ENCODE assay signal across 9 cellular contexts in genomic region chr7:157309990-157310668, GRCh38. TPM values are rescaled to one million over a fixed set of nuclear protein-coding genes. Genes with fewer than 3 reads are reported as not detected.
A peak's percentile ranks its signal among the peaks of the same experiment; 100 is the strongest.
DNase-seq lines count a peak whose midpoint lies in the region; ATAC-seq, FAIRE-seq and TF ChIP-seq lines count a peak whose summit lies in the region.
"Had no signal": no experiment of that assay in that cellular context is flagged by ENCODE, and none has a peak within 500 bp of the region (broad histone marks: within the 10 kb centered on the region; RNA-seq: fewer than 3 reads in every experiment).

No MANE protein-coding gene starts in this region.

- FAIRE-seq in endothelial cell of umbilical vein (lab: Jason Lieb, UNC), result peak; percentile 67

- DNase-seq in GM03348 (ENCODE audit: low spot score), result peak; percentile 90
- DNase-seq in NT2/D1 (ENCODE audit: low read depth, low spot score), result peak; percentile 95
- peak; percentile 28 for DNase-seq in endothelial cell of umbilical vein (ENCODE audit: low read depth, low spot score)
- DNase-seq in omental fat pad (ENCODE audit: low spot score), result no peak
- no peak for DNase-seq in activated T-cell treated with anti-CD3 and anti-CD28 coated beads, Interleukin-2, amount 50 U/mL, for 24 hours
- no peak for DNase-seq in GM19238 (ENCODE audit: insufficient read length, low spot score)
- DNase-seq: activated naive CD4-positive, alpha-beta T cell had no signal

- H3K27me3 Mint-ChIP-seq in activated T-cell treated with anti-CD3 and anti-CD28 coated beads, Interleukin-2, amount 50 U/mL, for 24 hours, result no peaks in the 10 kb centered on the region

- H3K4me1 ChIP-seq in NT2/D1 (ENCODE audit: insufficient read depth, insufficient read length), result peaks cover 12% of the 10 kb centered on the region
- H3K4me1 ChIP-seq in endothelial cell of umbilical vein (ENCODE audit: control insufficient read depth, extremely low read depth, insufficient read depth, low read length), result peaks cover 13% of the 10 kb centered on the region

- H3K27me3 ChIP-seq in NT2/D1 (ENCODE audit: insufficient read depth, insufficient read length), result no peaks in the 10 kb centered on the region
- no peaks in the 10 kb centered on the region for H3K27me3 ChIP-seq in endothelial cell of umbilical vein (ENCODE audit: control insufficient read depth in 2 of 2, insufficient read depth in 2 of 2, low read length in 2 of 2)

- H3K9me3 ChIP-seq in NT2/D1 (ENCODE audit: insufficient read depth, low read length), result no peaks in the 10 kb centered on the region
- no peaks in the 10 kb centered on the region for H3K9me3 ChIP-seq in endothelial cell of umbilical vein (replicated peaks; ENCODE audit: control insufficient read depth, insufficient read depth, low read length)

- H4K20me1 ChIP-seq in endothelial cell of umbilical vein (replicated peaks; ENCODE audit: control insufficient read depth, extremely low read depth, insufficient read depth, low read length), result no peaks in the 10 kb centered on the region

- H3K79me2 ChIP-seq in endothelial cell of umbilical vein (ENCODE audit: control insufficient read depth, insufficient read depth, low read length), result no peaks in the 10 kb centered on the region

- no peak overlapping the region for H3K27ac Mint-ChIP-seq in activated T-cell treated with anti-CD3 and anti-CD28 coated beads, Interleukin-2, amount 50 U/mL, for 24 hours

- CTCF ChIA-PET in endothelial cell of umbilical vein (lab: Charles Lee), result no interaction called here

- POLR2A ChIA-PET in endothelial cell of umbilical vein (lab: Charles Lee), result no interaction called here

- dilution Hi-C loops in endothelial cell of umbilical vein (cut with MboI; ENCODE audit: extremely low pct_ligation_motif_present, low sequenced_read_pairs), result no loop called here

- H3K36me3 Mint-ChIP-seq in activated T-cell treated with anti-CD3 and anti-CD28 coated beads, Interleukin-2, amount 50 U/mL, for 24 hours (ENCODE audit: low read depth), result no peaks in the 10 kb centered on the region

- H3K4me2 ChIP-seq in endothelial cell of umbilical vein (ENCODE audit: insufficient read depth, low read length), result peak overlapping the region; percentile 42

- peak; percentile 67 for ATAC-seq in omental fat pad (ENCODE audit: low FRiP score)
- ATAC-seq in HG02610 (IDR thresholded peaks at IDR 0.05; ENCODE audit: unreplicated experiment), result no peak
- ATAC-seq in HG03097 (IDR thresholded peaks at IDR 0.05; ENCODE audit: low FRiP score, unreplicated experiment), result no peak

- no peak overlapping the region for H3K4me3 Mint-ChIP-seq in activated T-cell treated with anti-CD3 and anti-CD28 coated beads, Interleukin-2, amount 50 U/mL, for 24 hours

- intact Hi-C loops in endothelial cell of umbilical vein (cut with micrococcal nuclease), result loop anchor here (2.0 kb wide), 1 partner anchor 27 kb away; the partner anchor contains the start of gene DNAJB6

- peak overlapping the region; percentile 52 for H3K27ac ChIP-seq in endothelial cell of umbilical vein (ENCODE audit: insufficient read depth, low read depth, low read length)

- H2AFZ ChIP-seq in endothelial cell of umbilical vein (ENCODE audit: low read depth, low read length), result peak overlapping the region; percentile 88

- H3K36me3 ChIP-seq in NT2/D1 (ENCODE audit: insufficient read depth, insufficient read length, low read length) (no peaks in the 10 kb centered on the region), endothelial cell of umbilical vein (ENCODE audit: control insufficient read depth in 2 of 2, extremely low read depth in 1 of 2, insufficient read depth in 2 of 2, low read length in 2 of 2) (no peaks in the 10 kb centered on the region)

- no peaks in the 10 kb centered on the region for H3K9me1 ChIP-seq in endothelial cell of umbilical vein (replicated peaks; ENCODE audit: control insufficient read depth, extremely low read depth, insufficient read depth, low read length)

- no peak for TF ChIP-seq POLR2A in endothelial cell of umbilical vein (IDR thresholded peaks at IDR 0.05; ENCODE audit: low read depth, low read length)

- no peaks in the 10 kb centered on the region for H3K9me3 Mint-ChIP-seq in activated T-cell treated with anti-CD3 and anti-CD28 coated beads, Interleukin-2, amount 50 U/mL, for 24 hours

- no TSS peak for BruUV-seq in endothelial cell of umbilical vein (replicated peaks; lab: Mats Ljungman, UMichigan)

- H3K9ac ChIP-seq in NT2/D1 (ENCODE audit: insufficient read length, low read depth) (no peak overlapping the region), endothelial cell of umbilical vein (replicated peaks; ENCODE audit: extremely low read depth, insufficient read depth, low read length) (no peak overlapping the region)

- TF ChIP-seq CTCF in endothelial cell of umbilical vein (IDR thresholded peaks at IDR 0.05; ENCODE audit: extremely low read depth in 1 of 2, insufficient read depth in 1 of 2, low read depth in 1 of 2, low read length in 2 of 2), result no peak
- no peak for TF ChIP-seq CTCF in omental fat pad (IDR thresholded peaks at IDR 0.05)

- H3K4me3 ChIP-seq in NT2/D1 (ENCODE audit: insufficient read length, low read depth), result no peak overlapping the region
- no peak overlapping the region for H3K4me3 ChIP-seq in endothelial cell of umbilical vein (replicated peaks in 1 of 3; ENCODE audit: insufficient read depth in 1 of 3, low read depth in 1 of 3, low read length in 3 of 3)

- peaks cover 23% of the 10 kb centered on the region for H3K4me1 Mint-ChIP-seq in activated T-cell treated with anti-CD3 and anti-CD28 coated beads, Interleukin-2, amount 50 U/mL, for 24 hours (ENCODE audit: low read depth)

TF ChIP-seq in endothelial cell of umbilical vein, 7 proteins besides CTCF, POLR2A, EP300 and RAD21:
- TF ChIP-seq FOS (IDR thresholded peaks at IDR 0.05; ENCODE audit: borderline replicate concordance, insufficient read depth, low read length) (peak; percentile 67), MYC (IDR thresholded peaks at IDR 0.05; ENCODE audit: low read depth, low read length) (no peak)

RNA-seq across cellular contexts. Expression of gene DNAJB6, which starts 26.7 kb away (rescaled TPM):
- total RNA-seq in endothelial cell of umbilical vein (135 and 138 TPM in 2 replicates), omental fat pad (100 to 1,000 TPM in 2 of 4 donors, 10 to 100 TPM in 2; 82.5 to 149 (median 94.7) TPM)
- 58.5 and 69.6 TPM in 2 replicates for polyA plus RNA-seq in endothelial cell of umbilical vein
- polyA plus RNA-seq in endothelial cell of umbilical vein (2011; cell fraction: cytosol; rRNA removed), result 69.2 and 75.1 TPM in 2 replicates
- 86.7 and 114 TPM in 2 replicates for polyA plus RNA-seq in endothelial cell of umbilical vein (2011; cell fraction: nucleus; rRNA removed)
- polyA plus RNA-seq in endothelial cell of umbilical vein (2012), result 121 and 148 TPM in 2 replicates
- polyA minus RNA-seq in endothelial cell of umbilical vein, result 56.0 and 57.0 TPM in 2 replicates
- 40.8 TPM for polyA minus RNA-seq in endothelial cell of umbilical vein (2011; cell fraction: cytosol; rRNA and poly(A)+ RNA removed)
- 80.9 and 82.0 TPM in 2 replicates for polyA minus RNA-seq in endothelial cell of umbilical vein (2011; cell fraction: nucleus; rRNA and poly(A)+ RNA removed)

Comparison
In these comparisons a context has a peak if more than half of its experiments do, and no peak if none do; other contexts are left out.
1. DNase-seq: peak in GM03348 (single experiment), NT2/D1 (single experiment) and endothelial cell of umbilical vein (single experiment); none in omental fat pad (single experiment), activated T-cell treated with anti-CD3 and anti-CD28 coated beads, Interleukin-2, amount 50 U/mL, for 24 hours (single experiment) and GM19238 (single experiment).